1 cellular context compared by ENCODE assay signal in genomic region chr10:123614888-123615287, GRCh38.
TF ChIP-seq lines count a peak whose summit lies in the region.

No MANE protein-coding gene starts in this region.

TF ChIP-seq in K562, 482 proteins besides CTCF, POLR2A, EP300 and RAD21 (continued from another document):
- TF ChIP-seq AFF1 (IDR thresholded peaks at IDR 0.05; ENCODE audit: low read depth in 1 of 2, partially characterized antibody in 2 of 2): peak in 1 of 2 experiments; percentile 30
- TF ChIP-seq REST (CRISPR knock-in tag; IDR thresholded peaks at IDR 0.05; ENCODE audit: low read depth): peak; percentile 96
- TF ChIP-seq POU5F1 (IDR thresholded peaks at IDR 0.05; ENCODE audit: borderline replicate concordance, low read depth, low read length, partially characterized antibody): no peak
- no peak for TF ChIP-seq NFIC (IDR thresholded peaks at IDR 0.05)
- TF ChIP-seq EGR1 (conservative IDR thresholded peaks at IDR 0.05): no peak
- TF ChIP-seq SRF (CRISPR knock-in tag; IDR thresholded peaks at IDR 0.05): 0 out of 4 replicates have a peak, but pooled peaks of 1 of the 2 experiments have one; percentile 20
- no peak for TF ChIP-seq XRCC5 (IDR thresholded peaks at IDR 0.05; ENCODE audit: low read depth, low read length)
- TF ChIP-seq PRPF4 (IDR thresholded peaks at IDR 0.05; ENCODE audit: insufficient read depth, low read depth, low read length, poor library complexity, severe bottlenecking): no peak
- peak in 1 of 2 experiments; percentile 51; a peak in 1 of 4 replicates for TF ChIP-seq RCOR1 (IDR thresholded peaks at IDR 0.05; ENCODE audit: borderline replicate concordance in 1 of 2, low read depth in 2 of 2, low read length in 2 of 2)
- TF ChIP-seq BMI1 (IDR thresholded peaks at IDR 0.05; ENCODE audit: low read length): no peak
- peak; percentile 90 for TF ChIP-seq MIER1 (IDR thresholded peaks at IDR 0.05; ENCODE audit: low read depth)
- no peak for TF ChIP-seq RBM22 (IDR thresholded peaks at IDR 0.05; ENCODE audit: low read depth, low read length, poor library complexity, severe bottlenecking)
- no peak for TF ChIP-seq POLR3A (IDR thresholded peaks at IDR 0.05; ENCODE audit: borderline replicate concordance, extremely low read depth, insufficient read depth, insufficient read length)
- TF ChIP-seq RB1 (IDR thresholded peaks at IDR 0.05; ENCODE audit: low read depth): no peak
